17 cellular contexts compared by ENCODE assay signal in genomic region chr4:14180166-14180565, GRCh38.
"Had no signal": no experiment of that assay in that cellular context is flagged by ENCODE, and none has a peak within 500 bp of the region (broad histone marks: within the 10 kb centered on the region; RNA-seq: fewer than 3 reads in every experiment).

No MANE protein-coding gene starts in this region.

- H3K9me3 ChIP-seq: lower lobe of right lung, pancreas had no signal

- H3K27me3 ChIP-seq: pancreas had no signal

- H3K36me3 ChIP-seq: lower lobe of right lung, pancreas had no signal

- H3K27ac ChIP-seq: coronary artery, lower lobe of right lung had no signal

- H3K9me3 Mint-ChIP-seq: endodermal cell, memory B cell, naive B cell, nephron, type B pancreatic cell had no signal

- H3K36me3 Mint-ChIP-seq: memory B cell, type B pancreatic cell had no signal

- H3K4me3 Mint-ChIP-seq: memory B cell, nephron, type B pancreatic cell had no signal

- DNase-seq: effector CD4-positive, alpha-beta T cell; endodermal cell; foreskin melanocyte; head of caudate nucleus; hippocampal formation; kidney glomerular epithelial cell; lower lobe of right lung; naive B cell; occipital lobe; pancreas; right cardiac atrium; stimulated activated CD4-positive, alpha-beta T cell treated with anti-CD3 and anti-CD28 coated beads, Interleukin-12 subunit alpha, Interleukin-12 subunit beta, amount 100 ng/mL, for 4 hours; stimulated activated naive CD4-positive, alpha-beta T cell treated with Interleukin-2 at 50 U/mL for 16 hours had no signal

- ATAC-seq: lower lobe of right lung, right cardiac atrium had no signal

- H3K4me3 ChIP-seq: coronary artery, lower lobe of right lung, pancreas had no signal

- H3K27ac Mint-ChIP-seq: nephron, type B pancreatic cell had no signal

- H3K27me3 Mint-ChIP-seq: memory B cell, naive B cell had no signal
